ENCODE assay signal across 16 cellular contexts in genomic region chr5:25862276-25862675, GRCh38.
DNase-seq lines count a peak whose midpoint lies in the region; ATAC-seq and TF ChIP-seq lines count a peak whose summit lies in the region.
"Had no signal": no experiment of that assay in that cellular context is flagged by ENCODE, and none has a peak within 500 bp of the region (broad histone marks: within the 10 kb centered on the region; RNA-seq: fewer than 3 reads in every experiment).

No MANE protein-coding gene starts in this region.

- no peak overlapping the region for H3K27ac Mint-ChIP-seq in activated CD8-positive, alpha-beta T cell treated with anti-CD3 and anti-CD28 coated beads for 36 hours
- H3K27ac Mint-ChIP-seq in activated CD8-positive, alpha-beta T cell treated with anti-CD3 and anti-CD28 coated beads, Interleukin-2, amount 10 ng/mL, durations not matched to agents 7 days and 5 days = no peak overlapping the region
- peak overlapping the region; percentile 10 for H3K27ac Mint-ChIP-seq in progenitor cell of endocrine pancreas
- H3K27ac Mint-ChIP-seq: CD4-positive, alpha-beta memory T cell had no signal

- POLR2A ChIA-PET in activated CD8-positive, alpha-beta T cell treated with anti-CD3 and anti-CD28 coated beads for 36 hours (lab: Charles Lee) = no interaction called here
- POLR2A ChIA-PET in activated CD8-positive, alpha-beta T cell treated with anti-CD3 and anti-CD28 coated beads, Interleukin-2, amount 10 ng/mL, durations not matched to agents 7 days and 5 days (lab: Charles Lee) = no interaction called here

- H2AFZ ChIP-seq in Karpas-422 (ENCODE audit: low read length) = no peak overlapping the region

- no peaks in the 10 kb centered on the region for H3K79me2 ChIP-seq in Karpas-422 (ENCODE audit: low read length)

- TF ChIP-seq CTCF in activated CD8-positive, alpha-beta T cell treated with anti-CD3 and anti-CD28 coated beads for 36 hours (IDR thresholded peaks at IDR 0.05) = no peak
- TF ChIP-seq CTCF in WERI-Rb-1 (IDR thresholded peaks at IDR 0.05; ENCODE audit: low read depth, low read length) (no peak), progenitor cell of endocrine pancreas (IDR thresholded peaks at IDR 0.05; ENCODE audit: unreplicated experiment) (peak; percentile 25), gastrocnemius medialis (IDR thresholded peaks at IDR 0.05 in 4 of 5, conservative IDR thresholded peaks at IDR 0.05 in 1 of 5) (no peak)

- no peaks in the 10 kb centered on the region for H3K9me2 ChIP-seq in Karpas-422 (replicated peaks; ENCODE audit: insufficient read depth, low read length)

- H3K4me1 ChIP-seq in Karpas-422 (ENCODE audit: low read length) (no peaks in the 10 kb centered on the region), gastrocnemius medialis (no peaks in the 10 kb centered on the region)

- no peaks in the 10 kb centered on the region for H4K20me1 ChIP-seq in Karpas-422 (ENCODE audit: insufficient read depth, low read depth, low read length)

- H3K9me3 ChIP-seq in Karpas-422 (ENCODE audit: low read length) = no peaks in the 10 kb centered on the region
- no peaks in the 10 kb centered on the region for H3K9me3 ChIP-seq in WERI-Rb-1 (ENCODE audit: severe bottlenecking)
- H3K9me3 ChIP-seq in gastrocnemius medialis = no peaks in the 10 kb centered on the region

- peak; percentile 29 for DNase-seq in activated CD8-positive, alpha-beta T cell treated with anti-CD3 and anti-CD28 coated beads for 36 hours
- no peak for DNase-seq in activated CD8-positive, alpha-beta T cell treated with anti-CD3 and anti-CD28 coated beads, Interleukin-2, amount 10 ng/mL, durations not matched to agents 7 days and 5 days
- DNase-seq in Karpas-422 (peak; percentile 68), WERI-Rb-1 (peak; percentile 44), progenitor cell of endocrine pancreas (ENCODE audit: low spot score, unreplicated experiment) (no peak), gastrocnemius medialis (no peak), cortex of kidney (lab: John Stamatoyannopoulos, UW) (no peak)
- DNase-seq: activated CD4-positive, alpha-beta T cell treated with anti-CD3 and anti-CD28 coated beads for 4 hours; activated CD8-positive, alpha-beta memory T cell treated with anti-CD3 and anti-CD28 coated beads, Interleukin-2, amount 50 U/mL, for 4 hours; activated effector memory CD4-positive, alpha-beta T cell treated with Interleukin-2 at 50 U/mL for 16 hours; amniotic stem cell; CD4-positive, alpha-beta memory T cell; NCI-H1105; NCI-H526 treated with DMSO at 0.1 percent for 48 hours had no signal

- in situ Hi-C loops in gastrocnemius medialis (cut with MboI; ENCODE audit: low sequenced_read_pairs in 4 of 4) = no loop called here

- H3K36me3 ChIP-seq in Karpas-422 (ENCODE audit: insufficient read depth, low read length) (no peaks in the 10 kb centered on the region), WERI-Rb-1 (no peaks in the 10 kb centered on the region), gastrocnemius medialis (no peaks in the 10 kb centered on the region)

- H3K27me3 Mint-ChIP-seq in activated CD8-positive, alpha-beta T cell treated with anti-CD3 and anti-CD28 coated beads for 36 hours = no peaks in the 10 kb centered on the region
- H3K27me3 Mint-ChIP-seq in activated CD8-positive, alpha-beta T cell treated with anti-CD3 and anti-CD28 coated beads, Interleukin-2, amount 10 ng/mL, durations not matched to agents 7 days and 5 days (ENCODE audit: low read depth) = no peaks in the 10 kb centered on the region
- no peaks in the 10 kb centered on the region for H3K27me3 Mint-ChIP-seq in progenitor cell of endocrine pancreas
- H3K27me3 Mint-ChIP-seq: CD4-positive, alpha-beta memory T cell had no signal

- no peak overlapping the region for H3K9ac ChIP-seq in Karpas-422 (ENCODE audit: low read length)

- CTCF ChIA-PET in activated CD8-positive, alpha-beta T cell treated with anti-CD3 and anti-CD28 coated beads for 36 hours (lab: Charles Lee) = no interaction called here
- CTCF ChIA-PET in activated CD8-positive, alpha-beta T cell treated with anti-CD3 and anti-CD28 coated beads, Interleukin-2, amount 10 ng/mL, durations not matched to agents 7 days and 5 days (lab: Charles Lee) = no interaction called here

- H3K36me3 Mint-ChIP-seq in activated CD8-positive, alpha-beta T cell treated with anti-CD3 and anti-CD28 coated beads for 36 hours (ENCODE audit: low read depth) = no peaks in the 10 kb centered on the region
- H3K36me3 Mint-ChIP-seq in activated CD8-positive, alpha-beta T cell treated with anti-CD3 and anti-CD28 coated beads, Interleukin-2, amount 10 ng/mL, durations not matched to agents 7 days and 5 days (ENCODE audit: low read depth) = no peaks in the 10 kb centered on the region
- no peaks in the 10 kb centered on the region for H3K36me3 Mint-ChIP-seq in progenitor cell of endocrine pancreas (ENCODE audit: insufficient read depth)
- H3K36me3 Mint-ChIP-seq: CD4-positive, alpha-beta memory T cell had no signal

- H3K27me3 ChIP-seq in Karpas-422 (ENCODE audit: low read length) (no peaks in the 10 kb centered on the region), WERI-Rb-1 (ENCODE audit: insufficient read depth, low read depth, severe bottlenecking) (no peaks in the 10 kb centered on the region), gastrocnemius medialis (no peaks in the 10 kb centered on the region)

- H3K27ac ChIP-seq in Karpas-422 (ENCODE audit: low read length) (no peak overlapping the region), WERI-Rb-1 (no peak overlapping the region), gastrocnemius medialis (no peak overlapping the region)

- H3K4me3 Mint-ChIP-seq in activated CD8-positive, alpha-beta T cell treated with anti-CD3 and anti-CD28 coated beads for 36 hours = no peak overlapping the region
- no peak overlapping the region for H3K4me3 Mint-ChIP-seq in activated CD8-positive, alpha-beta T cell treated with anti-CD3 and anti-CD28 coated beads, Interleukin-2, amount 10 ng/mL, durations not matched to agents 7 days and 5 days
- no peak overlapping the region for H3K4me3 Mint-ChIP-seq in progenitor cell of endocrine pancreas (ENCODE audit: low read depth)
- H3K4me3 Mint-ChIP-seq: CD4-positive, alpha-beta memory T cell had no signal

- no peak overlapping the region for H3K4me2 ChIP-seq in Karpas-422 (ENCODE audit: low read depth, low read length, poor library complexity, severe bottlenecking)

- intact Hi-C loops in activated CD8-positive, alpha-beta T cell treated with anti-CD3 and anti-CD28 coated beads for 36 hours (cut with micrococcal nuclease) = no loop called here
- intact Hi-C loops in gastrocnemius medialis (cut with DNase I; ENCODE audit: low total_unique reads) = no loop called here

- no peak for TF ChIP-seq POLR2A in gastrocnemius medialis (IDR thresholded peaks at IDR 0.05)

- ATAC-seq in activated CD8-positive, alpha-beta T cell treated with anti-CD3 and anti-CD28 coated beads for 36 hours = no peak
- ATAC-seq in activated CD8-positive, alpha-beta T cell treated with anti-CD3 and anti-CD28 coated beads, Interleukin-2, amount 10 ng/mL, durations not matched to agents 7 days and 5 days = no peak
- ATAC-seq in GM18870 (IDR thresholded peaks at IDR 0.05; ENCODE audit: unreplicated experiment) (no peak), gastrocnemius medialis (no peak)
- ATAC-seq: K562 had no signal

- H3K9me3 Mint-ChIP-seq in activated CD8-positive, alpha-beta T cell treated with anti-CD3 and anti-CD28 coated beads for 36 hours = peaks cover 16% of the 10 kb centered on the region
- H3K9me3 Mint-ChIP-seq in activated CD8-positive, alpha-beta T cell treated with anti-CD3 and anti-CD28 coated beads, Interleukin-2, amount 10 ng/mL, durations not matched to agents 7 days and 5 days (ENCODE audit: insufficient read depth) = peaks cover 18% of the 10 kb centered on the region
- H3K9me3 Mint-ChIP-seq in progenitor cell of endocrine pancreas (ENCODE audit: low read depth) = peaks cover 12% of the 10 kb centered on the region

- H3K4me3 ChIP-seq in Karpas-422 (ENCODE audit: low read length) = no peak overlapping the region
- H3K4me3 ChIP-seq in WERI-Rb-1 (ENCODE audit: low read depth, low read length) = no peak overlapping the region
- H3K4me3 ChIP-seq in gastrocnemius medialis = no peak overlapping the region
- H3K4me3 ChIP-seq: K562 had no signal

- H3K4me1 Mint-ChIP-seq in activated CD8-positive, alpha-beta T cell treated with anti-CD3 and anti-CD28 coated beads for 36 hours (ENCODE audit: low read depth) = no peaks in the 10 kb centered on the region
- no peaks in the 10 kb centered on the region for H3K4me1 Mint-ChIP-seq in activated CD8-positive, alpha-beta T cell treated with anti-CD3 and anti-CD28 coated beads, Interleukin-2, amount 10 ng/mL, durations not matched to agents 7 days and 5 days (ENCODE audit: low read depth)
- H3K4me1 Mint-ChIP-seq in progenitor cell of endocrine pancreas (ENCODE audit: low read depth) = no peaks in the 10 kb centered on the region
- H3K4me1 Mint-ChIP-seq: CD4-positive, alpha-beta memory T cell had no signal

Comparison
In these comparisons a context has a peak if more than half of its experiments do, and no peak if none do; other contexts are left out.
1. DNase-seq: peak in activated CD8-positive, alpha-beta T cell treated with anti-CD3 and anti-CD28 coated beads for 36 hours (single experiment), Karpas-422 (single experiment) and WERI-Rb-1 (single experiment); none in activated CD8-positive, alpha-beta T cell treated with anti-CD3 and anti-CD28 coated beads, Interleukin-2, amount 10 ng/mL, durations not matched to agents 7 days and 5 days (single experiment), progenitor cell of endocrine pancreas (single experiment), gastrocnemius medialis (0 of 2) and cortex of kidney (single experiment).